24 cellular contexts compared by ENCODE assay signal in the genomic region with DNA sequence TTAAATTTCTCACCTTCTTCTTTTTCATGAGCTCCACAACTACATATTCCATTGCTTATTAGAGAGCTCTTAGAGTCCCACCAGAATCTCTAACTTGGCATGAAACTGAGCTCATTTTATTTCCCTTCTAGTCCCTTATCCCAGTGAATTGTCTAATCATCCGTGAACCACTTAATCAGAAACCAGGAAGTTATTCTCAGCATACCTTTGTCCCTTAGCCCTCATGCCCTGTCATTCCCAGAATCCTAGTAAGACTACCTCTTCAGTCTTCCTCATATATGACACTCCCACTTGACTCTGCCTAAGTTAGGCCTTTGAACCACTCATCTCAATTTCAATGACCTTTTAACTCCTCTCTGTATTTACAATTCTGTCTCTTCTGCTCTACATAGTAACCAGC.
"Had no signal": no experiment of that assay in that cellular context is flagged by ENCODE, and none has a peak within 500 bp of the region (broad histone marks: within the 10 kb centered on the region; RNA-seq: fewer than 3 reads in every experiment).

No MANE protein-coding gene starts in this region.

- H3K9me3 Mint-ChIP-seq: neural crest cell; stimulated activated effector memory CD8-positive, alpha-beta T cell treated with anti-CD3 and anti-CD28 coated beads, Interleukin-12 subunit alpha, Interleukin-12 subunit beta, amount 100 ng/mL, for 72 hours; type B pancreatic cell had no signal

- H3K36me3 Mint-ChIP-seq: natural killer cell treated with Interleukin-12 subunit alpha and Interleukin-12 subunit beta and Interleukin-15 and Interleukin-18, amount 100 ng/mL, for 72 hours; stimulated activated effector memory CD8-positive, alpha-beta T cell treated with anti-CD3 and anti-CD28 coated beads, Interleukin-12 subunit alpha, Interleukin-12 subunit beta, amount 100 ng/mL, for 72 hours; type B pancreatic cell had no signal

- H3K27ac Mint-ChIP-seq: natural killer cell treated with Interleukin-12 subunit alpha and Interleukin-12 subunit beta and Interleukin-15 and Interleukin-18, amount 100 ng/mL, for 72 hours; stimulated activated effector memory CD8-positive, alpha-beta T cell treated with anti-CD3 and anti-CD28 coated beads, Interleukin-12 subunit alpha, Interleukin-12 subunit beta, amount 100 ng/mL, for 72 hours; type B pancreatic cell had no signal

- DNase-seq: dermis blood vessel endothelial cell; effector memory CD4-positive, alpha-beta T cell; foreskin keratinocyte; glutamatergic neuron; heart right ventricle; hippocampal formation; left colon; left ventricle myocardium superior; lower lobe of right lung; pancreas; sigmoid colon; stimulated activated CD4-positive, alpha-beta T cell treated with anti-CD3 and anti-CD28 coated beads, Interleukin-2, amount 100 ng/mL, for 24 hours; stimulated activated CD4-positive, alpha-beta T cell treated with anti-CD3 and anti-CD28 coated beads, Interleukin-4, amount 100 ng/mL, for 24 hours; stimulated activated naive CD4-positive, alpha-beta T cell treated with Interleukin-2 at 50 U/mL for 16 hours; stomach; thyroid gland had no signal

- H3K4me1 Mint-ChIP-seq: neural crest cell; stimulated activated effector memory CD8-positive, alpha-beta T cell treated with anti-CD3 and anti-CD28 coated beads, Interleukin-12 subunit alpha, Interleukin-12 subunit beta, amount 100 ng/mL, for 72 hours had no signal

- H3K4me3 Mint-ChIP-seq: natural killer cell treated with Interleukin-12 subunit alpha and Interleukin-12 subunit beta and Interleukin-15 and Interleukin-18, amount 100 ng/mL, for 72 hours; neural crest cell; stimulated activated effector memory CD8-positive, alpha-beta T cell treated with anti-CD3 and anti-CD28 coated beads, Interleukin-12 subunit alpha, Interleukin-12 subunit beta, amount 100 ng/mL, for 72 hours; type B pancreatic cell had no signal

- H3K27me3 Mint-ChIP-seq: natural killer cell treated with Interleukin-12 subunit alpha and Interleukin-12 subunit beta and Interleukin-15 and Interleukin-18, amount 100 ng/mL, for 72 hours had no signal

- H3K4me3 ChIP-seq: coronary artery, esophagus muscularis mucosa, gastroesophageal sphincter, heart right ventricle, lower lobe of right lung, pancreas, right atrium auricular region, sigmoid colon, stomach, thyroid gland had no signal
